19 cellular contexts compared by ENCODE assay signal in genomic region chr17:81466564-81467472, GRCh38.
"Had no signal": no experiment of that assay in that cellular context is flagged by ENCODE, and none has a peak within 500 bp of the region (broad histone marks: within the 10 kb centered on the region; RNA-seq: fewer than 3 reads in every experiment).

No MANE protein-coding gene starts in this region.

- H3K27ac ChIP-seq: coronary artery, neutrophil, suprapubic skin had no signal

- H3K4me1 Mint-ChIP-seq: activated CD4-positive, alpha-beta memory T cell treated with anti-CD3 and anti-CD28 coated beads, Interleukin-2, amount 10 ng/mL, durations not matched to agents 7 days and 5 days; central memory CD8-positive, alpha-beta T cell; immature natural killer cell had no signal

- H3K9me3 ChIP-seq: neutrophil, suprapubic skin had no signal

- H3K27ac Mint-ChIP-seq: activated CD4-positive, alpha-beta memory T cell treated with anti-CD3 and anti-CD28 coated beads, Interleukin-2, amount 10 ng/mL, durations not matched to agents 7 days and 5 days; activated naive CD8-positive, alpha-beta T cell; activated T-cell treated with anti-CD3 and anti-CD28 coated beads, Interleukin-2, amount 50 U/mL, for 24 hours; immature natural killer cell had no signal

- H3K4me3 Mint-ChIP-seq: activated CD4-positive, alpha-beta memory T cell treated with anti-CD3 and anti-CD28 coated beads, Interleukin-2, amount 10 ng/mL, durations not matched to agents 7 days and 5 days; activated naive CD8-positive, alpha-beta T cell; activated T-cell treated with anti-CD3 and anti-CD28 coated beads, Interleukin-2, amount 50 U/mL, for 24 hours; central memory CD8-positive, alpha-beta T cell; immature natural killer cell had no signal

- H3K27me3 ChIP-seq: neutrophil, suprapubic skin had no signal

- H3K4me3 ChIP-seq: coronary artery, suprapubic skin had no signal

- H3K36me3 Mint-ChIP-seq: activated naive CD8-positive, alpha-beta T cell; immature natural killer cell; type B pancreatic cell had no signal

- H3K27me3 Mint-ChIP-seq: activated CD4-positive, alpha-beta memory T cell treated with anti-CD3 and anti-CD28 coated beads, Interleukin-2, amount 10 ng/mL, durations not matched to agents 7 days and 5 days; activated naive CD8-positive, alpha-beta T cell; activated T-cell treated with anti-CD3 and anti-CD28 coated beads, Interleukin-2, amount 50 U/mL, for 24 hours; brain; central memory CD8-positive, alpha-beta T cell had no signal

- DNase-seq: activated CD4-positive, alpha-beta memory T cell treated with anti-CD3 and anti-CD28 coated beads, Interleukin-2, amount 10 ng/mL, durations not matched to agents 7 days and 5 days; activated CD4-positive, alpha-beta T cell treated with anti-CD3 and anti-CD28 coated beads for 4 hours; activated effector memory CD4-positive, alpha-beta T cell treated with anti-CD3 and anti-CD28 coated beads, Interleukin-2, amount 50 U/mL, for 16 hours; activated T-cell treated with anti-CD3 and anti-CD28 coated beads, Interleukin-2, amount 50 U/mL, for 24 hours; amygdala; effector CD4-positive, alpha-beta T cell; foreskin fibroblast; immature natural killer cell; retina; stimulated activated CD4-positive, alpha-beta T cell treated with anti-CD3 and anti-CD28 coated beads, Interleukin-4, amount 100 ng/mL, for 24 hours; stimulated activated naive CD4-positive, alpha-beta T cell had no signal

- ATAC-seq: SK-N-SH treated with all-trans-retinoic acid at 6 μM for 48 hours had no signal

- H3K9me3 Mint-ChIP-seq: activated CD4-positive, alpha-beta memory T cell treated with anti-CD3 and anti-CD28 coated beads, Interleukin-2, amount 10 ng/mL, durations not matched to agents 7 days and 5 days; activated T-cell treated with anti-CD3 and anti-CD28 coated beads, Interleukin-2, amount 50 U/mL, for 24 hours; brain; central memory CD8-positive, alpha-beta T cell; immature natural killer cell; type B pancreatic cell had no signal
